In the genomic region with DNA sequence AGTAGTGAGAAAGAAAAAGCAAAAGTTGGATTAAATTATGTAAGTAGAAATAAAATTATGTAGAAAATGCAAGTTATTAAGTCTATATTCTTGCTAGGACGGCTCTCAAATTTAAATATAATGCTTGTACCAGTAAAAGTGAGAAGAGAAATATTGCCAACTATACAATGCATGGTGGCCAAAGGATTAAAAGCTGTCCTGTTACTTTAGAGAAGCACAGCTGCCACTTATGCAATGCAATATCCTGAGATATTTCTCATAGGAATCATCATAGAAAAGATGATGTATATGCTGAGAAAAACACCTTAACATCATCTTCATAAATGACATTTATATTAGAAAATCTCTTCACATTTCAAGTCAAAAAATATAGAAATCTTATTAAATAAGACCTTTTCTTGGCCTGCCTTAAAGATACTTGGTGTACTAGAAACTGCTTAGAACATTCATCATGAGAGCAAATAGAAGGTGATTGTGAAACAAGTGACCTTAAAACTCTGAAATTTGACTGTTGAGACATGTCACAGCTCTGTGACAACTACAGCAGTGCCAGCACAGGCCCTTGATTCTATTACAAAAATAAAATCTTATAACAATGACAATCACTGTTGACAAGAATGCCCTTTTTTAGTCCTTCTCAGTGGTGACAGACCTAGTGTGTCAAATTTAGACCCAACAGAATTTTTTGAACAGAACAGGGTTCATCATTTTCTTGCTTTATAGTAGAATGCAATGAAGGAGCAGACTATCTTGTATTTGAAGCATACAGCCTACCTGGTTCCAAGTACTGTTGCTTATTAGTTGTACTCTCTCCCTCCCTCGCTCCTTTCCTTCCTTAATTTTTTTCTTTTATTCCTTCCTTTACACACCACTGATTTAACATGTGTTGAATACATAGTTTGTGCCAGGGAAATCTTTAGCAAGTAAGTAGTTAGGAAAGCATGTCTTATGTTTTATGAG, we compare ENCODE assay signal across 26 cellular contexts.
DNase-seq lines count a peak whose midpoint lies in the region; ATAC-seq and TF ChIP-seq lines count a peak whose summit lies in the region.
"Had no signal": no experiment of that assay in that cellular context is flagged by ENCODE, and none has a peak within 500 bp of the region (broad histone marks: within the 10 kb centered on the region; RNA-seq: fewer than 3 reads in every experiment).

No MANE protein-coding gene starts in this region.

- intact Hi-C loops in gastrocnemius medialis (cut with DNase I; ENCODE audit: low total_unique reads): loop anchor here (5.0 kb wide), 1 partner anchor 77 kb away; no protein-coding TSS in a partner anchor

- in situ Hi-C loops in gastrocnemius medialis (cut with MboI; ENCODE audit: low sequenced_read_pairs in 4 of 4) (no loop called here), GM13977 (cut with MboI; ENCODE audit: low pct_unique_long_range_greater_than_20kb, low sequenced_read_pairs, unreplicated experiment) (no loop called here)

- H3K4me1 ChIP-seq in gastrocnemius medialis (peaks cover 16 to 22% of the 10 kb centered on the region in 2 donors), foreskin keratinocyte (no peaks in the 10 kb centered on the region)
- H3K4me1 ChIP-seq: BE2C, BLaER1 had no signal

- no peaks in the 10 kb centered on the region for H3K9me3 ChIP-seq in gastrocnemius medialis
- H3K9me3 ChIP-seq: BE2C, BLaER1 had no signal

- no peaks in the 10 kb centered on the region for H3K4me1 Mint-ChIP-seq in osteocyte (ENCODE audit: unreplicated experiment)
- H3K4me1 Mint-ChIP-seq: CD14-positive monocyte; CD4-positive, alpha-beta memory T cell; CD4-positive, CD25-positive, alpha-beta regulatory T cell; CD8-positive, alpha-beta memory T cell had no signal

- no peaks in the 10 kb centered on the region for H3K36me3 ChIP-seq in gastrocnemius medialis
- H3K36me3 ChIP-seq: BE2C, BLaER1 had no signal

- peak; percentile 96 to 98 for ATAC-seq in gastrocnemius medialis
- ATAC-seq in GM19324 (IDR thresholded peaks at IDR 0.05; ENCODE audit: low FRiP score, unreplicated experiment): no peak
- ATAC-seq in foreskin keratinocyte: no peak
- ATAC-seq: GM12878 had no signal

- H3K27ac ChIP-seq in gastrocnemius medialis: peak overlapping the region; percentile 70 to 75 (median 73)
- no peak overlapping the region for H3K27ac ChIP-seq in foreskin keratinocyte
- H3K27ac ChIP-seq: BLaER1 had no signal

- TF ChIP-seq CTCF in gastrocnemius medialis (IDR thresholded peaks at IDR 0.05 in 4 of 5, conservative IDR thresholded peaks at IDR 0.05 in 1 of 5): no peak
- TF ChIP-seq CTCF in foreskin keratinocyte (conservative IDR thresholded peaks at IDR 0.05): no peak
- TF ChIP-seq CTCF in GM13977 (IDR thresholded peaks at IDR 0.05; ENCODE audit: extremely low read depth, insufficient read depth, missing control alignments): no peak
- TF ChIP-seq CTCF in osteocyte (IDR thresholded peaks at IDR 0.05): no peak

- H3K36me3 Mint-ChIP-seq in osteocyte (ENCODE audit: unreplicated experiment): no peaks in the 10 kb centered on the region
- H3K36me3 Mint-ChIP-seq: CD14-positive monocyte; CD4-positive, alpha-beta memory T cell; CD4-positive, CD25-positive, alpha-beta regulatory T cell; CD8-positive, alpha-beta memory T cell had no signal

- no peaks in the 10 kb centered on the region for H3K9me3 Mint-ChIP-seq in osteocyte (ENCODE audit: unreplicated experiment)

- no peak overlapping the region for H3K4me3 ChIP-seq in gastrocnemius medialis
- H3K4me3 ChIP-seq: BLaER1, GM12878 had no signal

- DNase-seq in NCI-H460 (ENCODE audit: extremely low read depth, low read depth) (peak; percentile 4), OCI-M1 (lab: John Stamatoyannopoulos, UW) (peak; percentile 21), pons (ENCODE audit: low spot score) (peak; percentile 2), gastrocnemius medialis (peak in 1 of 2 donors; percentile 22), foreskin keratinocyte (no peak), GM13977 (ENCODE audit: low spot score) (no peak), osteocyte (ENCODE audit: extremely low spot score, unreplicated experiment) (no peak)
- DNase-seq: 8988T; ACHN; BE2C; C1 segment of cervical spinal cord; CD4-positive, alpha-beta memory T cell; CD4-positive, CD25-positive, alpha-beta regulatory T cell; CD8-positive, alpha-beta memory T cell; COR-L47; DMS 273 treated with DMSO at 0.1 percent for 48 hours; DMS153; DMS53; DMS79; DND-41; EL; GDM1 had no signal

- H3K27me3 Mint-ChIP-seq in osteocyte (ENCODE audit: unreplicated experiment): peaks cover 12% of the 10 kb centered on the region
- H3K27me3 Mint-ChIP-seq: CD4-positive, alpha-beta memory T cell; CD4-positive, CD25-positive, alpha-beta regulatory T cell; CD8-positive, alpha-beta memory T cell had no signal

- no peak for TF ChIP-seq POLR2A in gastrocnemius medialis (IDR thresholded peaks at IDR 0.05)

- H3K4me3 Mint-ChIP-seq in osteocyte (ENCODE audit: unreplicated experiment): no peak overlapping the region
- H3K4me3 Mint-ChIP-seq: CD14-positive monocyte; CD4-positive, alpha-beta memory T cell; CD4-positive, CD25-positive, alpha-beta regulatory T cell; CD8-positive, alpha-beta memory T cell had no signal

- H3K27ac Mint-ChIP-seq in osteocyte (ENCODE audit: unreplicated experiment): no peak overlapping the region
- H3K27ac Mint-ChIP-seq: CD14-positive monocyte; CD4-positive, alpha-beta memory T cell; CD4-positive, CD25-positive, alpha-beta regulatory T cell; CD8-positive, alpha-beta memory T cell had no signal

- H3K27me3 ChIP-seq in gastrocnemius medialis: no peaks in the 10 kb centered on the region
- no peaks in the 10 kb centered on the region for H3K27me3 ChIP-seq in foreskin keratinocyte
- H3K27me3 ChIP-seq: BE2C, BLaER1 had no signal

Comparison
In these comparisons a context has a peak if more than half of its experiments do, and no peak if none do; other contexts are left out.
1. DNase-seq: peak in NCI-H460 (single experiment), OCI-M1 (single experiment) and pons (single experiment); none in foreskin keratinocyte (0 of 2), GM13977 (single experiment) and osteocyte (single experiment).
2. ATAC-seq: peak in gastrocnemius medialis (2 of 2); none in GM19324 (single experiment) and foreskin keratinocyte (single experiment).